In the genomic region with DNA sequence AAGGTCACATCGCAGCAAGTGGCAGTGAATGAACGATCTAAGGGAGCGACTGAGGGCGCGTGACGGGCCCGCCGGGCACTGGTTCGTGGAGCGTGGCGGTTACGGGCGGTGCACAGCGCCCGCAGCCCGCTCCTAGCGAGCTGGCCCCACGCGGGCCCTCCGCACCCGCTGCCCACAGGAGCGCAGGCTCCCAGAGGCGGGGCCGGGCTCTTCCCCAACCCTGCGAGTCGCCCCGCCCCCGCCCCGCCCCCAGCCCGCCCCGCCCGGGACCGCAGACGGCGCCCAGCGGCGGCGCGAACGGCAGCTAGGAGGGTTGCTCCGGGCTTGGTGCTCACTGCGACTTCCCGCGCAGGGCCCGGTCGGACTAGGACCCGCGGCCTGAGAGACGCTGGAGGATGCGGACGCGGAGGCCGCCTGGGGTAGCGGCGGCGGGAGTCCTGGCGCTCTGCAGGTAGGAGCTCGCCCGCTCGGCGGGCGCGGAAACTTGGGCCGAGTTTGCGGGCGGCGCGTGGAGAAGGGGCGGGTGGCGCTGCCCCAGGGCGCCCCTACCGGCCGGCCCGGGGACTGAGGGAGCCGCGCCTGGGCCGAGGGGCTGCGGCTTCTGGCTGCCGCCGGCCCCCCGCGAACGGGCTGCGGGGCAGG, we compare ENCODE assay signal across 8 cellular contexts. TPM values are rescaled to one million over a fixed set of nuclear protein-coding genes. Genes with fewer than 3 reads are reported as not detected.
DNase-seq lines count a peak whose midpoint lies in the region; ATAC-seq, FAIRE-seq and TF ChIP-seq lines count a peak whose summit lies in the region.

A gene (plus strand): TSS at position 274 of the 642 bp plus-strand sequence. CDS start 4,167 bp downstream, outside the sequence.

- intact Hi-C loops in T-helper 1 cell treated with Interleukin-12 subunit alpha and Interleukin-12 subunit beta and Interleukin-4 antibody, amounts not matched to agents 30 ng/mL and 1 ng/mL, for 36 hours (cut with micrococcal nuclease), result loop anchor here (1.0 to 10.0 kb wide), 11 partner anchors 70 to 1136 kb away; a partner anchor contains a TSS
- intact Hi-C loops in adrenal gland (cut with DNase I) (loop anchor here (5.0 kb wide), 3 partner anchors 69 to 159 kb away; no protein-coding TSS in a partner anchor), heart right ventricle (cut with DNase I) (loop anchor here in 8 of 10 donors (1.0 to 10.0 kb wide), 8 partner anchors 74 to 417 kb away; a partner anchor contains a TSS), prostate gland (cut with DNase I) (loop anchor here (5.0 kb wide), 1 partner anchor 244 kb away; a partner anchor contains a TSS)

- no peaks in the 10 kb centered on the region for H3K9me2 ChIP-seq in Karpas-422 (replicated peaks; ENCODE audit: insufficient read depth, low read length)

- TF ChIP-seq POLR2A in adrenal gland (IDR thresholded peaks at IDR 0.05) (peak; percentile 82 to 88), prostate gland (IDR thresholded peaks at IDR 0.05) (peak; percentile 97)

- peak within 1 kb of the TSS; percentile 79 for H3K27ac ChIP-seq in Karpas-422 (ENCODE audit: low read length)
- H3K27ac ChIP-seq in adrenal gland, result peak within 1 kb of the TSS; percentile 92 to 99 (median 95)
- H3K27ac ChIP-seq in heart right ventricle, result peak within 1 kb of the TSS; percentile 89 to 100 (median 96)
- peak within 1 kb of the TSS; percentile 84 to 85 for H3K27ac ChIP-seq in prostate gland

- H3K79me2 ChIP-seq in Karpas-422 (ENCODE audit: low read length), result peaks cover 50% of the 10 kb centered on the region

- peaks cover 38% of the 10 kb centered on the region for H4K20me1 ChIP-seq in Karpas-422 (ENCODE audit: insufficient read depth, low read depth, low read length)

- peak within 1 kb of the TSS; percentile 88 for H3K9ac ChIP-seq in Karpas-422 (ENCODE audit: low read length)

- DNase-seq in GDM1 (lab: John Stamatoyannopoulos, UW), result peak; percentile 87
- peak; percentile 89 for DNase-seq in Karpas-422
- DNase-seq in adrenal gland, result peak; percentile 67 to 84 (median 76)
- DNase-seq in heart right ventricle, result peak; percentile 63 to 80
- DNase-seq in prostate gland (ENCODE audit: low spot score), result peak; percentile 56
- peak; percentile 97 for DNase-seq in urothelium cell line (ENCODE audit: low spot score)

- H3K4me3 ChIP-seq in Karpas-422 (ENCODE audit: low read length) (peak within 1 kb of the TSS; percentile 84), adrenal gland (peak within 1 kb of the TSS; percentile 32 to 98 (median 80)), heart right ventricle (peak within 1 kb of the TSS; percentile 60 to 100 (median 88)), prostate gland (peak within 1 kb of the TSS; percentile 73 to 78)

- peak; percentile 47 for ATAC-seq in GM21723 (IDR thresholded peaks at IDR 0.05; ENCODE audit: unreplicated experiment)
- peak; percentile 66 to 84 (median 76) for ATAC-seq in heart right ventricle

- H3K9me3 ChIP-seq in Karpas-422 (ENCODE audit: low read length), result no peaks in the 10 kb centered on the region
- no peaks in the 10 kb centered on the region for H3K9me3 ChIP-seq in adrenal gland (replicated peaks in 1 of 3)
- no peaks in the 10 kb centered on the region for H3K9me3 ChIP-seq in heart right ventricle
- no peaks in the 10 kb centered on the region for H3K9me3 ChIP-seq in prostate gland

- H3K36me3 ChIP-seq in Karpas-422 (ENCODE audit: insufficient read depth, low read length) (peaks cover 12% of the 10 kb centered on the region; the same call in 1 of the 2 replicates), adrenal gland (replicated peaks in 1 of 2) (peaks cover 0 to 8% of the 10 kb centered on the region in 2 donors), heart right ventricle (peaks cover 0 to 14% (median 7%) of the 10 kb centered on the region in 9 donors), prostate gland (peaks cover 0 to 8% of the 10 kb centered on the region in 2 donors)

- peak within 1 kb of the TSS; percentile 96 for H3K4me2 ChIP-seq in Karpas-422 (ENCODE audit: low read depth, low read length, poor library complexity, severe bottlenecking)

- WGBS in adrenal gland, 4 donors, result 0% methylated on average over 15 to 84 of the region's 84 CpGs; no CpG with 5 or more reads in 1 of the 4 donors
- 0% methylated on average over 61 to 84 of the region's 84 CpGs for WGBS in heart right ventricle, 2 donors
- under 1% methylated on average over 34 of the region's 84 CpGs for WGBS in prostate gland

- peaks cover 52% of the 10 kb centered on the region for H3K4me1 ChIP-seq in Karpas-422 (ENCODE audit: low read length)
- peaks cover 29 to 47% of the 10 kb centered on the region in 2 donors for H3K4me1 ChIP-seq in adrenal gland (replicated peaks in 1 of 2)
- peaks cover 31 to 78% (median 65%) of the 10 kb centered on the region in 9 donors for H3K4me1 ChIP-seq in heart right ventricle
- H3K4me1 ChIP-seq in prostate gland (replicated peaks), result peaks cover 7% of the 10 kb centered on the region

- peak within 1 kb of the TSS; percentile 86 for H2AFZ ChIP-seq in Karpas-422 (ENCODE audit: low read length)

- no peaks in the 10 kb centered on the region for H3K27me3 ChIP-seq in Karpas-422 (ENCODE audit: low read length)
- H3K27me3 ChIP-seq in adrenal gland, result no peaks in the 10 kb centered on the region
- H3K27me3 ChIP-seq in heart right ventricle, result no peaks in the 10 kb centered on the region
- H3K27me3 ChIP-seq in prostate gland (replicated peaks; ENCODE audit: insufficient read depth), result no peaks in the 10 kb centered on the region

- TF ChIP-seq CTCF in adrenal gland (IDR thresholded peaks at IDR 0.05) (peak in 4 of 6 experiments; percentile 52 to 97 (median 96)), heart right ventricle (IDR thresholded peaks at IDR 0.05) (peak; percentile 75 to 96 (median 94)), prostate gland (IDR thresholded peaks at IDR 0.05) (peak; percentile 88 to 99 (median 94))

- no peak for FAIRE-seq in urothelium cell line (lab: Jason Lieb, UNC)

RNA-seq across cellular contexts. Expression of the gene that starts here (rescaled TPM):
- total RNA-seq in Karpas-422 (2014; rRNA removed; shearing (Covaris generic); ENCODE audit: low replicate concordance), result 11.3 and 17.5 TPM in 2 replicates
- total RNA-seq in T-helper 1 cell treated with Interleukin-12 subunit alpha and Interleukin-12 subunit beta and Interleukin-4 antibody, amounts not matched to agents 30 ng/mL and 1 ng/mL, for 36 hours, result 117 and 122 TPM in 2 replicates
- total RNA-seq in adrenal gland (10 to 100 TPM; 26.1 to 50.6 (median 32.7) TPM), heart right ventricle (10 to 100 TPM in 9 of 10 donors, 1 to 10 TPM in 1; 6.9 to 23.7 (median 14.8) TPM), prostate gland (10 to 100 TPM; 17.9 to 96.3 TPM)
- polyA plus RNA-seq in adrenal gland (10 to 100 TPM in 2 of 3 donors, 1 to 10 TPM in 1; 5.6 to 14.2 (median 12.4) TPM), heart right ventricle (1 to 10 TPM; 7.7 to 8.0 TPM)

Comparison
In these comparisons a context has a peak if more than half of its experiments do, and no peak if none do; other contexts are left out.
1. Peak in every context shown above with its lines: DNase-seq, ATAC-seq, H3K4me3 ChIP-seq and H3K27ac ChIP-seq.